1 cellular context compared by ENCODE assay signal in the genomic region with DNA sequence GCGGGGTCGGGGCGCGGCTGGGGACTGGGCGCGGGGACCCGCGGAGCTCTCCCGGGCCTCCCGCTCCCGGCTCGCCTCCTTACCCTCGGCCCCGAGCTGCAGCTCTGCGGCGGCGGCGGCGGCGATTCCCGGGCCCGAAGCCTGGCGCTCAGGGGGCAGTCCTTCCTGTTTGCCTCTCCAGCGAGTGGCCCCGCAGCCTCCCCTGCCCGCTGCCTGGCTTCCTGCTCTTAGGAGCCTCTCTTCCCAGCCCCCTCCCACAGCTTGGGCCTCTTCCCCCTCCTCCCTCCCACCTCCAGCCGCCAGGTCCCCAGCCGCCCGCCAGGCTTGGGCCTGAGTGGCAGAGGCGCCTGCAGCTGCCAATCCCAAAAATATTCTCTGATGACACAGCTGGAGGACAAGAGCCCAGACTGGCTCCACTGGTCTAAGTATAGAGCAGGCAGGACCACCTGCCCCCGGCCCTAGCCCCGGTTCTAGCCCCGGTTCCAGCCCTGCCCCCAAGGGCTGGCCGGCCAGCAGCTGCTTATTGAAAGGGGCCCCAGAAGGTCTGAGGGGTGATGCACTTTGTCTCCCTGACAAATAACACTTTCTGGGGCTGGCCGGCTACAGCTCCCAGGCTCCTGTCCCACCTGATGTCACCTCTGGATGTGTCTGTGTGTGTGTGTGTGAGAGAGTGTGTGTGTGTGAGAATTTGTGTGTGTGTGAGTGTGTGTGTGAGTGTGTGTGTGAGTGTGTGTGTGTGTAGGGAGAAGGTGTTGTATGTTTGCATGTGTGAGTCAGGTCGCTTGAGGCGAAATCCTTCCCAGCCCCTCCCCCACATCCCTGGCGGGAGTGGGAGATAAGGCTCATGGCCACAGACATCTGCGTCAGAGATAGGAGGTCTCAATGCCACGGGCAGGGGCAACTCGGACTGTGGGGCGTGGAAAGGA.
TF ChIP-seq lines count a peak whose summit lies in the region.

A gene (minus strand): TSS at position 229 of the 926 bp plus-strand sequence. CDS start 307 bp downstream, outside the sequence.

TF ChIP-seq in SK-N-SH, 30 proteins besides CTCF, POLR2A, EP300 and RAD21 (continued from another document):
- TF ChIP-seq MEF2A (IDR thresholded peaks at IDR 0.05; ENCODE audit: borderline replicate concordance, low read depth) (no peak), EZH2phosphoT487 (IDR thresholded peaks at IDR 0.05; ENCODE audit: borderline replicate concordance, low read depth) (no peak), FOXM1 (IDR thresholded peaks at IDR 0.05; ENCODE audit: low read depth) (no peak), RCOR1 (IDR thresholded peaks at IDR 0.05; ENCODE audit: low read length) (no peak), SIN3A (IDR thresholded peaks at IDR 0.05; ENCODE audit: borderline replicate concordance, low read depth, low read length) (0 out of 2 replicates have a peak, but pooled peaks have one; percentile 30), MXI1 (IDR thresholded peaks at IDR 0.05; ENCODE audit: low read depth, low read length) (0 out of 2 replicates have a peak, but pooled peaks have one; percentile 17)
- TF ChIP-seq, protein P1, sequence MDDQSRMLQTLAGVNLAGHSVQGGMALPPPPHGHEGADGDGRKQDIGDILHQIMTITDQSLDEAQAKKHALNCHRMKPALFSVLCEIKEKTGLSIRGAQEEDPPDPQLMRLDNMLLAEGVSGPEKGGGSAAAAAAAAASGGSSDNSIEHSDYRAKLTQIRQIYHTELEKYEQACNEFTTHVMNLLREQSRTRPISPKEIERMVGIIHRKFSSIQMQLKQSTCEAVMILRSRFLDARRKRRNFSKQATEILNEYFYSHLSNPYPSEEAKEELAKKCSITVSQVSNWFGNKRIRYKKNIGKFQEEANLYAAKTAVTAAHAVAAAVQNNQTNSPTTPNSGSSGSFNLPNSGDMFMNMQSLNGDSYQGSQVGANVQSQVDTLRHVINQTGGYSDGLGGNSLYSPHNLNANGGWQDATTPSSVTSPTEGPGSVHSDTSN (IDR thresholded peaks at IDR 0.05), result no peak
- TF ChIP-seq, protein P2, sequence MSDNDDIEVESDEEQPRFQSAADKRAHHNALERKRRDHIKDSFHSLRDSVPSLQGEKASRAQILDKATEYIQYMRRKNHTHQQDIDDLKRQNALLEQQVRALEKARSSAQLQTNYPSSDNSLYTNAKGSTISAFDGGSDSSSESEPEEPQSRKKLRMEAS (IDR thresholded peaks at IDR 0.05; ENCODE audit: low read depth), result 0 out of 2 replicates have a peak, but pooled peaks have one; percentile 31
- TF ChIP-seq, protein P3, sequence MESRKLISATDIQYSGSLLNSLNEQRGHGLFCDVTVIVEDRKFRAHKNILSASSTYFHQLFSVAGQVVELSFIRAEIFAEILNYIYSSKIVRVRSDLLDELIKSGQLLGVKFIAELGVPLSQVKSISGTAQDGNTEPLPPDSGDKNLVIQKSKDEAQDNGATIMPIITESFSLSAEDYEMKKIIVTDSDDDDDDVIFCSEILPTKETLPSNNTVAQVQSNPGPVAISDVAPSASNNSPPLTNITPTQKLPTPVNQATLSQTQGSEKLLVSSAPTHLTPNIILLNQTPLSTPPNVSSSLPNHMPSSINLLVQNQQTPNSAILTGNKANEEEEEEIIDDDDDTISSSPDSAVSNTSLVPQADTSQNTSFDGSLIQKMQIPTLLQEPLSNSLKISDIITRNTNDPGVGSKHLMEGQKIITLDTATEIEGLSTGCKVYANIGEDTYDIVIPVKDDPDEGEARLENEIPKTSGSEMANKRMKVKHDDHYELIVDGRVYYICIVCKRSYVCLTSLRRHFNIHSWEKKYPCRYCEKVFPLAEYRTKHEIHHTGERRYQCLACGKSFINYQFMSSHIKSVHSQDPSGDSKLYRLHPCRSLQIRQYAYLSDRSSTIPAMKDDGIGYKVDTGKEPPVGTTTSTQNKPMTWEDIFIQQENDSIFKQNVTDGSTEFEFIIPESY (IDR thresholded peaks at IDR 0.05; ENCODE audit: borderline replicate concordance, low read depth), result no peak
- TF ChIP-seq, protein P4, sequence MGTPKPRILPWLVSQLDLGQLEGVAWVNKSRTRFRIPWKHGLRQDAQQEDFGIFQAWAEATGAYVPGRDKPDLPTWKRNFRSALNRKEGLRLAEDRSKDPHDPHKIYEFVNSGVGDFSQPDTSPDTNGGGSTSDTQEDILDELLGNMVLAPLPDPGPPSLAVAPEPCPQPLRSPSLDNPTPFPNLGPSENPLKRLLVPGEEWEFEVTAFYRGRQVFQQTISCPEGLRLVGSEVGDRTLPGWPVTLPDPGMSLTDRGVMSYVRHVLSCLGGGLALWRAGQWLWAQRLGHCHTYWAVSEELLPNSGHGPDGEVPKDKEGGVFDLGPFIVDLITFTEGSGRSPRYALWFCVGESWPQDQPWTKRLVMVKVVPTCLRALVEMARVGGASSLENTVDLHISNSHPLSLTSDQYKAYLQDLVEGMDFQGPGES (IDR thresholded peaks at IDR 0.05; ENCODE audit: low read depth, low read length), result no peak
- TF ChIP-seq, protein P5, sequence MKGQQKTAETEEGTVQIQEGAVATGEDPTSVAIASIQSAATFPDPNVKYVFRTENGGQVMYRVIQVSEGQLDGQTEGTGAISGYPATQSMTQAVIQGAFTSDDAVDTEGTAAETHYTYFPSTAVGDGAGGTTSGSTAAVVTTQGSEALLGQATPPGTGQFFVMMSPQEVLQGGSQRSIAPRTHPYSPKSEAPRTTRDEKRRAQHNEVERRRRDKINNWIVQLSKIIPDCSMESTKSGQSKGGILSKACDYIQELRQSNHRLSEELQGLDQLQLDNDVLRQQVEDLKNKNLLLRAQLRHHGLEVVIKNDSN (IDR thresholded peaks at IDR 0.05; ENCODE audit: borderline replicate concordance, low read depth), result no peak
